In genomic region chr10:33273295-33274002, GRCh38 we compare ENCODE assay signal across 8 cellular contexts.
DNase-seq lines count a peak whose midpoint lies in the region; ATAC-seq, FAIRE-seq and TF ChIP-seq lines count a peak whose summit lies in the region.

No MANE protein-coding gene starts in this region.

- peak overlapping the region; percentile 81 for H3K4me2 ChIP-seq in A549
- no peak overlapping the region for H3K4me2 ChIP-seq in K562 (ENCODE audit: insufficient read depth, low read length)

- POLR2A ChIA-PET in A549 (lab: Yijun Ruan, JAX) = interaction anchor here (0.6 to 3.2 kb wide), 15 partner anchors 10 to 1855 kb away, joined by 3 to 15 read pairs (median 5); no protein-coding TSS in a partner anchor
- POLR2A ChIA-PET in K562 (lab: Yijun Ruan, JAX) = interaction anchor here (0.5 kb wide), 1 partner anchor 39 kb away, joined by 4 read pairs; no protein-coding TSS in a partner anchor

- intact Hi-C loops in K562 (cut with micrococcal nuclease) (no loop called here), spleen (cut with DNase I; ENCODE audit: low total_unique reads) (no loop called here)

- H3K79me2 ChIP-seq in K562 (ENCODE audit: control insufficient read depth, insufficient read depth, low read length) = no peaks in the 10 kb centered on the region

- TF ChIP-seq EP300 in A549 (IDR thresholded peaks at IDR 0.05) = peak; percentile 84 to 93; a peak in 4 of 5 replicates
- no peak for TF ChIP-seq EP300 in K562 (IDR thresholded peaks at IDR 0.05; ENCODE audit: low read length)

- no peak; the same call in 1 of the 2 replicates for TF ChIP-seq POLR2A in A549 (IDR thresholded peaks at IDR 0.05; ENCODE audit: low read length)
- no peak for TF ChIP-seq POLR2A in K562 (conservative IDR thresholded peaks at IDR 0.05)
- TF ChIP-seq POLR2A in spleen (IDR thresholded peaks at IDR 0.05) = no peak

- BruUV-seq in K562 (replicated peaks; lab: Mats Ljungman, UMichigan) = no TSS peak

- H3K4me1 ChIP-seq in A549 = peaks cover 91% of the 10 kb centered on the region
- no peaks in the 10 kb centered on the region for H3K4me1 ChIP-seq in K562 (replicated peaks in 1 of 2; ENCODE audit: control insufficient read depth in 2 of 2, insufficient read depth in 2 of 2, low read length in 2 of 2)
- H3K4me1 ChIP-seq in spleen = peaks cover 7 to 43% (median 26%) of the 10 kb centered on the region in 6 donors

- in situ Hi-C loops in K562 (cut with MboI) = no loop called here
- in situ Hi-C loops in KBM-7 (cut with MboI; ENCODE audit: low pct_unique_long_range_greater_than_20kb, low sequenced_read_pairs) = no loop called here

- H3K4me3 ChIP-seq in A549 (peak overlapping the region; percentile 16; the same call in 2 of the 3 replicates), K562 (no peak overlapping the region), spleen (peak overlapping the region in 3 of 8 donors; percentile 4 to 39 (median 14))

- ATAC-seq in A549 (peak; percentile 89 to 92), K562 (no peak)

- TF ChIP-seq CTCF in A549 (IDR thresholded peaks at IDR 0.05) (no peak), K562 (IDR thresholded peaks at IDR 0.05 in 2 of 3, conservative IDR thresholded peaks at IDR 0.05 in 1 of 3; ENCODE audit: insufficient read depth in 2 of 3, low read depth in 1 of 3, low read length in 3 of 3) (no peak), spleen (IDR thresholded peaks at IDR 0.05 in 8 of 11, conservative IDR thresholded peaks at IDR 0.05 in 3 of 11) (no peak)

- FAIRE-seq in A549 (lab: Jason Lieb, UNC) (peak; percentile 98), K562 (lab: Jason Lieb, UNC) (no peak)

- H3K36me3 ChIP-seq in K562 (ENCODE audit: control insufficient read depth, insufficient read depth, low read length) (no peaks in the 10 kb centered on the region), spleen (peaks cover 0 to 27% (median 5%) of the 10 kb centered on the region in 6 donors)

- no peak overlapping the region for H2AFZ ChIP-seq in K562 (ENCODE audit: low read depth, low read length)

- WGBS in A549 (ENCODE audit: missing lambda C conversion rate) = 2% methylated on average over 19 of the region's 19 CpGs
- WGBS in K562 (ENCODE audit: insufficient coverage, low coverage, missing lambda C conversion rate) = 2% methylated on average over 19 of the region's 19 CpGs
- WGBS in spleen, 5 donors = 29 to 50% (median 34%) methylated on average over 19 of the region's 19 CpGs

- no peaks in the 10 kb centered on the region for H4K20me1 ChIP-seq in K562 (replicated peaks; ENCODE audit: control insufficient read depth, insufficient read depth, low read length)

- CTCF ChIA-PET in A549 (lab: Yijun Ruan, JAX) (interaction anchor here (0.8 to 3.1 kb wide), 12 partner anchors 8 to 1365 kb away, joined by 3 to 27 read pairs (median 4); no protein-coding TSS in a partner anchor), K562 (lab: Yijun Ruan, JAX; ENCODE audit: low intra/inter-chr PET ratio) (no interaction called here)

- no peaks in the 10 kb centered on the region for H3K9me1 ChIP-seq in K562 (ENCODE audit: control insufficient read depth, insufficient read depth, low read length)

- H3K27ac ChIP-seq in A549 = peak overlapping the region; percentile 92 to 98
- no peak overlapping the region for H3K27ac ChIP-seq in K562 (ENCODE audit: extremely low read depth, low read depth, low read length)
- H3K27ac ChIP-seq in spleen = peak overlapping the region in 7 of 8 donors; percentile 52 to 74 (median 68)

- H3K9me3 ChIP-seq in A549 (no peaks in the 10 kb centered on the region), K562 (replicated peaks; ENCODE audit: control insufficient read depth, insufficient read depth, low read depth, low read length) (no peaks in the 10 kb centered on the region), spleen (no peaks in the 10 kb centered on the region)

- H3K27me3 ChIP-seq in K562 (ENCODE audit: control insufficient read depth in 2 of 2, insufficient read depth in 2 of 2, low read length in 2 of 2) (peaks cover 0 to 6% of the 10 kb centered on the region in 2 experiments; a peak in 2 of 5 replicates), spleen (replicated peaks in 1 of 7) (peaks cover 0 to 10% (median 0%) of the 10 kb centered on the region in 7 donors)

- H3K9ac ChIP-seq in K562 (ENCODE audit: insufficient read depth in 1 of 2, low read depth in 2 of 2, low read length in 2 of 2) = no peak overlapping the region

- DNase-seq in A549 (ENCODE audit: low read depth in 1 of 2, low spot score in 1 of 2) = peak; percentile 78 to 98
- peak; percentile 93 for DNase-seq in M059J (ENCODE audit: low read depth)
- DNase-seq in K562 (ENCODE audit: extremely low read depth in 1 of 4, low spot score in 3 of 4) = no peak
- DNase-seq in inferior parietal cortex (ENCODE audit: extremely low spot score) = peak; percentile 75
- no peak for DNase-seq in spleen
- DNase-seq in KBM-7 = no peak
- no peak for DNase-seq in activated naive CD4-positive, alpha-beta T cell treated with Interleukin-2 at 50 U/mL for 16 hours
- DNase-seq in activated T-cell treated with anti-CD3 and anti-CD28 coated beads, Interleukin-2, amount 50 U/mL, for 48 hours = no peak

- TF ChIP-seq RAD21 in A549 (conservative IDR thresholded peaks at IDR 0.05 in 1 of 2, IDR thresholded peaks at IDR 0.05 in 1 of 2) (peak; percentile 59 to 64; a peak in 4 of 5 replicates), K562 (CRISPR knock-in tag; conservative IDR thresholded peaks at IDR 0.05 in 1 of 2, IDR thresholded peaks at IDR 0.05 in 1 of 2) (no peak)

TF ChIP-seq in A549, 52 proteins besides CTCF, POLR2A, EP300 and RAD21 (continues in another document):
- TF ChIP-seq HES2 (IDR thresholded peaks at IDR 0.05) (0 out of 2 replicates have a peak, but pooled peaks have one; percentile 57), ZFP36 (IDR thresholded peaks at IDR 0.05; ENCODE audit: borderline replicate concordance, partially characterized antibody) (no peak), HDAC2 (IDR thresholded peaks at IDR 0.05) (no peak), ZNF302 (CRISPR knock-in tag; IDR thresholded peaks at IDR 0.05) (no peak), ATOH8 (CRISPR knock-in tag; IDR thresholded peaks at IDR 0.05; ENCODE audit: low read depth) (0 out of 2 replicates have a peak, but pooled peaks have one; percentile 11), POLR2AphosphoS2 (conservative IDR thresholded peaks at IDR 0.05; ENCODE audit: low read length) (peak; percentile 79; the same call in 1 of the 2 replicates), MYC (IDR thresholded peaks at IDR 0.05; ENCODE audit: borderline replicate concordance, low read length) (peak; percentile 76), JUNB (IDR thresholded peaks at IDR 0.05) (peak; percentile 75), PBX3 (IDR thresholded peaks at IDR 0.05) (peak; percentile 81)

TF ChIP-seq in K562, 482 proteins besides CTCF, POLR2A, EP300 and RAD21:
- TF ChIP-seq MAFG (tag; conservative IDR thresholded peaks at IDR 0.05) (no peak), ADNP (tag; IDR thresholded peaks at IDR 0.05) (no peak), KLF1 (tag; IDR thresholded peaks at IDR 0.05) (no peak), PHB (CRISPR knock-in tag; IDR thresholded peaks at IDR 0.05) (no peak), UBTF (IDR thresholded peaks at IDR 0.05; ENCODE audit: borderline replicate concordance in 1 of 2, low read depth in 2 of 2, low read length in 2 of 2) (no peak), ZNF316 (IDR thresholded peaks at IDR 0.05) (peak; percentile 11; the same call in 1 of the 2 replicates), GTF2F1 (IDR thresholded peaks at IDR 0.05; ENCODE audit: low read depth, low read length) (no peak), ZNF175 (CRISPR knock-in tag; IDR thresholded peaks at IDR 0.05; ENCODE audit: low read depth) (no peak), NFIC (IDR thresholded peaks at IDR 0.05) (peak; percentile 31; the same call in 1 of the 2 replicates), C11orf30 (IDR thresholded peaks at IDR 0.05; ENCODE audit: low read depth) (peak; percentile 37; the same call in 1 of the 2 replicates), MXI1 (IDR thresholded peaks at IDR 0.05; ENCODE audit: low read depth, low read length) (no peak)

Comparison
In these comparisons a context has a peak if more than half of its experiments do, and no peak if none do; other contexts are left out.
1. DNase-seq: peak in A549 (2 of 2), M059J (single experiment) and inferior parietal cortex (single experiment); none in K562 (0 of 4), spleen (single experiment), KBM-7 (single experiment), activated naive CD4-positive, alpha-beta T cell treated with Interleukin-2 at 50 U/mL for 16 hours (single experiment) and activated T-cell treated with anti-CD3 and anti-CD28 coated beads, Interleukin-2, amount 50 U/mL, for 48 hours (0 of 2).
2. Of the 35 proteins assayed by ChIP-seq in both K562 and A549: peak only in K562: none; only in A549: BHLHE40, EP300, ESRRA, JUN, JUNB, MAFK and 6 more; in both: none; in neither: 22; mixed calls (peak in some experiments, not most) for 1.